16 cellular contexts compared by ENCODE assay signal in genomic region chr11:72851726-72852125, GRCh38.
DNase-seq lines count a peak whose midpoint lies in the region; ATAC-seq and TF ChIP-seq lines count a peak whose summit lies in the region.
"Had no signal": no experiment of that assay in that cellular context is flagged by ENCODE, and none has a peak within 500 bp of the region (broad histone marks: within the 10 kb centered on the region; RNA-seq: fewer than 3 reads in every experiment).

No MANE protein-coding gene starts in this region.

- H3K36me3 Mint-ChIP-seq in memory B cell = peaks cover 26% of the 10 kb centered on the region

- H3K27me3 Mint-ChIP-seq in memory B cell = no peaks in the 10 kb centered on the region
- H3K27me3 Mint-ChIP-seq: CD4-positive, alpha-beta memory T cell had no signal

- H3K4me1 ChIP-seq in tibial artery = peaks cover 0 to 62% (median 13%) of the 10 kb centered on the region in 4 donors
- H3K4me1 ChIP-seq: BE2C had no signal

- peak overlapping the region; percentile 54 to 64 for H3K27ac ChIP-seq in tibial artery
- H3K27ac ChIP-seq: C4-2B, HL-60 had no signal

- ATAC-seq in memory B cell (ENCODE audit: low read depth) = no peak
- ATAC-seq: HCT116 had no signal

- no peaks in the 10 kb centered on the region for H3K36me3 ChIP-seq in tibial artery
- H3K36me3 ChIP-seq: BE2C had no signal

- H3K9me3 ChIP-seq in tibial artery = no peaks in the 10 kb centered on the region
- H3K9me3 ChIP-seq: BE2C had no signal

- peak overlapping the region; percentile 82 for H3K27ac Mint-ChIP-seq in memory B cell
- H3K27ac Mint-ChIP-seq: HFFc6 had no signal

- H3K9me3 Mint-ChIP-seq in memory B cell = no peaks in the 10 kb centered on the region
- H3K9me3 Mint-ChIP-seq: CD4-positive, alpha-beta memory T cell; HFFc6 had no signal

- H3K4me1 Mint-ChIP-seq in memory B cell = peaks cover 6% of the 10 kb centered on the region

- no peaks in the 10 kb centered on the region for H3K27me3 ChIP-seq in tibial artery
- H3K27me3 ChIP-seq: BE2C had no signal

- no peak for TF ChIP-seq CTCF in tibial artery (IDR thresholded peaks at IDR 0.05)

- peak; percentile 51 for DNase-seq in EH (ENCODE audit: low read depth)
- DNase-seq in amniotic epithelial cell (ENCODE audit: low read depth) = peak; percentile 81
- no peak for DNase-seq in memory B cell (ENCODE audit: low spot score in 2 of 2)
- DNase-seq in tibial artery = no peak
- DNase-seq in NCI-H2107 (lab: John Stamatoyannopoulos, UW) = no peak
- DNase-seq in DMS79 (lab: John Stamatoyannopoulos, UW) = no peak
- no peak for DNase-seq in anterior cingulate cortex (lab: John Stamatoyannopoulos, UW)
- DNase-seq: BE2C; CD4-positive, alpha-beta memory T cell; DND-41; GOT3; H7; HFFc6 had no signal

- H3K4me3 Mint-ChIP-seq in memory B cell = no peak overlapping the region
- H3K4me3 Mint-ChIP-seq: CD4-positive, alpha-beta memory T cell; HFFc6 had no signal

- intact Hi-C loops in tibial artery (cut with DNase I; ENCODE audit: low total_unique reads) = no loop called here

- no peak overlapping the region for H3K4me3 ChIP-seq in tibial artery

Comparison
In these comparisons a context has a peak if more than half of its experiments do, and no peak if none do; other contexts are left out.
1. DNase-seq: peak in EH (single experiment) and amniotic epithelial cell (single experiment); none in memory B cell (0 of 2), tibial artery (0 of 2), NCI-H2107 (single experiment), DMS79 (single experiment) and anterior cingulate cortex (0 of 58).